Comparison of ENCODE assay signal across 22 cellular contexts in the genomic region with DNA sequence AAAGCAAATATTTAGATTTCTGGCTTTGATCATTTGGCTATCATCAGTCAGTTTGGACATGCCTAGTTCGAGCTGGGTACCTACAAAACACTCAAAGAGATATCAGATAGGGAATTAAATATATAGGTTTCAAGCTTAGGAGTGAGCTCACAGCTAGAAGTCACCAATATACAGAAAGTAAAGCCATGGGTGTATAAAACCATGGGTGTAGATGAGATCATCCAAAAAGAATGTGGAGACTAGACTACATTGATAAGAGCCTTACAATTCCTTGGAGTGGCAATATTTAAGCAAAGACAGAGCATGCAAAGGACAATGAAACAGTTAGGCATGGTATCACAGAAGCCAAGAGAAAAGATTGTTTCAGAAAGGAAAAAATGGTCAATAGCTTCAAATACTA. TPM values are rescaled to one million over a fixed set of nuclear protein-coding genes. Genes with fewer than 3 reads are reported as not detected.
DNase-seq lines count a peak whose midpoint lies in the region; ATAC-seq and TF ChIP-seq lines count a peak whose summit lies in the region.
"Had no signal": no experiment of that assay in that cellular context is flagged by ENCODE, and none has a peak within 500 bp of the region (broad histone marks: within the 10 kb centered on the region; RNA-seq: fewer than 3 reads in every experiment).

No MANE protein-coding gene starts in this region.

- H3K9me3 ChIP-seq in mesenchymal stem cell (ENCODE audit: control insufficient read depth, low read length): no peaks in the 10 kb centered on the region
- no peaks in the 10 kb centered on the region for H3K9me3 ChIP-seq in effector memory CD4-positive, alpha-beta T cell (ENCODE audit: control insufficient read depth, low read length)
- H3K9me3 ChIP-seq: BLaER1 treated with 17β-estradiol and CSF1 and Interleukin-3, amounts not matched to agents 10 nM and 100 nM; testis had no signal

- H3K36me3 ChIP-seq in mesenchymal stem cell (ENCODE audit: control insufficient read depth in 1 of 2, insufficient read depth in 2 of 2, low read depth in 1 of 2, low read length in 2 of 2): no peaks in the 10 kb centered on the region
- H3K36me3 ChIP-seq in effector memory CD4-positive, alpha-beta T cell (ENCODE audit: control insufficient read depth, insufficient read depth, low read length): no peaks in the 10 kb centered on the region
- H3K36me3 ChIP-seq: BLaER1 treated with 17β-estradiol and CSF1 and Interleukin-3, amounts not matched to agents 10 nM and 100 nM had no signal

- H3K4me3 ChIP-seq in choroid plexus epithelial cell (ENCODE audit: low read depth, low read length): no peak overlapping the region
- no peak overlapping the region for H3K4me3 ChIP-seq in mesenchymal stem cell (ENCODE audit: insufficient read depth in 1 of 2, low read depth in 1 of 2, low read length in 2 of 2)
- no peak overlapping the region for H3K4me3 ChIP-seq in effector memory CD4-positive, alpha-beta T cell (ENCODE audit: insufficient read depth, low read depth, low read length, poor library complexity, severe bottlenecking)
- H3K4me3 ChIP-seq: BLaER1 treated with 17β-estradiol and CSF1 and Interleukin-3, amounts not matched to agents 10 nM and 100 nM; testis had no signal

- H2BK120ac ChIP-seq in mesenchymal stem cell (ENCODE audit: low read depth, low read length): no peak overlapping the region

- H3K9ac ChIP-seq in mesenchymal stem cell (ENCODE audit: low read length): no peak overlapping the region
- H3K9ac ChIP-seq: BLaER1 treated with 17β-estradiol and CSF1 and Interleukin-3, amounts not matched to agents 10 nM and 100 nM had no signal

- no peaks in the 10 kb centered on the region for H3K4me1 ChIP-seq in mesenchymal stem cell (ENCODE audit: control insufficient read depth, insufficient read depth, low read depth, low read length)
- H3K4me1 ChIP-seq in effector memory CD4-positive, alpha-beta T cell (ENCODE audit: control insufficient read depth, insufficient read depth, low read length, poor library complexity, severe bottlenecking): no peaks in the 10 kb centered on the region
- H3K4me1 ChIP-seq: testis had no signal

- H2BK15ac ChIP-seq in mesenchymal stem cell (ENCODE audit: low read depth, poor library complexity, severe bottlenecking): no peak overlapping the region

- no peak overlapping the region for H3K4ac ChIP-seq in mesenchymal stem cell (ENCODE audit: low read depth in 1 of 2, low read length in 2 of 2)

- H3K23ac ChIP-seq in mesenchymal stem cell (ENCODE audit: low read length in 2 of 2): no peak overlapping the region

- no peak overlapping the region for H3K4me2 ChIP-seq in mesenchymal stem cell (ENCODE audit: low read length, poor library complexity, severe bottlenecking)
- H3K4me2 ChIP-seq: BLaER1 treated with 17β-estradiol and CSF1 and Interleukin-3, amounts not matched to agents 10 nM and 100 nM had no signal

- no peak overlapping the region for H3K27ac ChIP-seq in mesenchymal stem cell (ENCODE audit: low read length, poor library complexity, severe bottlenecking)
- no peak overlapping the region for H3K27ac ChIP-seq in effector memory CD4-positive, alpha-beta T cell (ENCODE audit: insufficient read depth, low read length, poor library complexity, severe bottlenecking)
- H3K27ac ChIP-seq: BLaER1 treated with 17β-estradiol and CSF1 and Interleukin-3, amounts not matched to agents 10 nM and 100 nM; testis had no signal

- H2AK5ac ChIP-seq in mesenchymal stem cell (ENCODE audit: low read length, severe bottlenecking): no peak overlapping the region

- H3K14ac ChIP-seq in mesenchymal stem cell (ENCODE audit: low read length in 2 of 2): no peak overlapping the region

- H2BK5ac ChIP-seq in mesenchymal stem cell (ENCODE audit: low read depth, low read length, poor library complexity, severe bottlenecking): no peak overlapping the region

- no peak overlapping the region for H3K18ac ChIP-seq in mesenchymal stem cell (ENCODE audit: low read depth in 1 of 2, low read length in 2 of 2)

- H2BK12ac ChIP-seq in mesenchymal stem cell (ENCODE audit: low read length in 2 of 2): no peak overlapping the region

- peaks cover 2% of the 10 kb centered on the region for H3K79me1 ChIP-seq in mesenchymal stem cell (replicated peaks; ENCODE audit: low read length, poor library complexity, severe bottlenecking)

- no peak overlapping the region for H4K91ac ChIP-seq in mesenchymal stem cell (ENCODE audit: low read length)

- no peak for ATAC-seq in GM21423 (IDR thresholded peaks at IDR 0.05; ENCODE audit: unreplicated experiment)
- ATAC-seq in HG03354 (IDR thresholded peaks at IDR 0.05; ENCODE audit: poor library complexity, severe bottlenecking, unreplicated experiment): no peak
- ATAC-seq: activated naive CD4-positive, alpha-beta T cell treated with anti-CD3 and anti-CD28 coated beads, Interleukin-2, amount 50 U/mL, for 72 hours; sciatic nerve had no signal

- no CpG with 5 or more reads among the region's 1 CpG for whole genome bisulfite sequencing in mesenchymal stem cell

- H4K8ac ChIP-seq in mesenchymal stem cell (ENCODE audit: low read length): no peak overlapping the region

- DNase-seq in EH (ENCODE audit: low read depth) (peak; percentile 66), NCI-H226 (peak; percentile 63), choroid plexus epithelial cell (ENCODE audit: low read depth) (peak; percentile 66), mesenchymal stem cell (peak; percentile 30)
- DNase-seq in effector memory CD4-positive, alpha-beta T cell: no peak
- DNase-seq in activated CD4-positive, CD25-positive, alpha-beta regulatory T cell (lab: John Stamatoyannopoulos, UW): no peak
- DNase-seq: activated B cell treated with CpG ODN at 0.5 μM for 24 hours; activated CD4-positive, alpha-beta T cell treated with anti-CD3 and anti-CD28 coated beads, Interleukin-2, amount 50 U/mL, for 48 hours; caudate nucleus; COR-L47; Karpas-422; NCI-H146; Right ventricle myocardium superior; stimulated activated CD4-positive, alpha-beta T cell treated with anti-CD3 and anti-CD28 coated beads, Interleukin-15, amount 100 ng/mL, for 24 hours; stimulated activated naive CD4-positive, alpha-beta T cell treated with Interleukin-2 at 50 U/mL for 16 hours; T1000; testis had no signal

- H3K27me3 ChIP-seq in mesenchymal stem cell (ENCODE audit: control insufficient read depth in 1 of 2, insufficient read depth in 1 of 2, low read length in 2 of 2): no peaks in the 10 kb centered on the region
- H3K27me3 ChIP-seq in effector memory CD4-positive, alpha-beta T cell (replicated peaks; ENCODE audit: control insufficient read depth, insufficient read depth, low read length, poor library complexity, severe bottlenecking): no peaks in the 10 kb centered on the region
- H3K27me3 ChIP-seq: testis had no signal

- H2AFZ ChIP-seq in mesenchymal stem cell (ENCODE audit: low read depth, low read length): no peak overlapping the region

- TF ChIP-seq CTCF in choroid plexus epithelial cell (conservative IDR thresholded peaks at IDR 0.05; ENCODE audit: low read depth, low read length): no peak

RNA-seq across cellular contexts. Expression of a gene that starts 7.2 kb away (rescaled TPM):
- polyA plus RNA-seq in mesenchymal stem cell (2013, experiment 1 of 2): 51.2 TPM
- 54.6 TPM for polyA plus RNA-seq in mesenchymal stem cell (2013, experiment 2 of 2)

RNA-seq across cellular contexts. Expression of a gene that starts 49.9 kb away (rescaled TPM):
- 18.7 TPM for polyA plus RNA-seq in mesenchymal stem cell (2013, experiment 1 of 2)
- polyA plus RNA-seq in mesenchymal stem cell (2013, experiment 2 of 2): 19.6 TPM

Comparison
In these comparisons a context has a peak if more than half of its experiments do, and no peak if none do; other contexts are left out.
1. DNase-seq: peak in EH (single experiment), NCI-H226 (single experiment), choroid plexus epithelial cell (single experiment) and mesenchymal stem cell (single experiment); none in effector memory CD4-positive, alpha-beta T cell (0 of 3) and activated CD4-positive, CD25-positive, alpha-beta regulatory T cell (0 of 4).